24 cellular contexts compared by ENCODE assay signal in the genomic region with DNA sequence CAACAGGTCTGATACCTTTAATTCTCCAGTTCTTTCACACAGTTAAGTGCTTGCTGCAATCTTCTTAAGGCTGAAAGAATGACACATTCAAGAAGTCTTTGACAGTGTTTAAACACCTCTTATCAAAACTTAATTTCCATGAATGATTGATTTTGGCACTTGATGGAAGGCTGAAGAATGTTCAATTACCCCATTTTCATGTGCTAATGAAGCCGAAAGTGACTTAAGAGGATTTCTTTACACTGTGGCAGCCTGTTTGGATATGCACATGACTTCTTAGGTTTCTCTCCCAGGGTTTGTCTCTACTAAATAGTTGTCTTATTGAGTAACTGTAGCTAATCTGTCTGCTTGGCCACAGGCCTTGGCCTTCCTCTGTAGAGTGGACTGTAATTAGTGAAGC.
A peak's percentile ranks its signal among the peaks of the same experiment; 100 is the strongest.
DNase-seq lines count a peak whose midpoint lies in the region; ATAC-seq and TF ChIP-seq lines count a peak whose summit lies in the region.
"Had no signal": no experiment of that assay in that cellular context is flagged by ENCODE, and none has a peak within 500 bp of the region (broad histone marks: within the 10 kb centered on the region; RNA-seq: fewer than 3 reads in every experiment).

No MANE protein-coding gene starts in this region.

- H3K4me3 ChIP-seq in SK-N-SH (ENCODE audit: low read depth in 2 of 2, low read length in 1 of 2) (no peak overlapping the region), choroid plexus epithelial cell (ENCODE audit: low read depth, low read length) (no peak overlapping the region), lung (no peak overlapping the region)
- H3K4me3 ChIP-seq: breast epithelium, colonic mucosa, esophagus muscularis mucosa, tibial artery had no signal

- H3K4me1 ChIP-seq in SK-N-SH (ENCODE audit: control insufficient read depth in 1 of 2, insufficient read depth in 2 of 2, low read depth in 1 of 2, low read length in 1 of 2) (peaks cover 0 to 10% of the 10 kb centered on the region in 2 experiments; a peak in 2 of 4 replicates), lung (ENCODE audit: control insufficient read depth in 2 of 2, insufficient read depth in 2 of 2, low read length in 2 of 2) (no peaks in the 10 kb centered on the region)
- H3K4me1 ChIP-seq: breast epithelium, colonic mucosa, esophagus muscularis mucosa, tibial artery had no signal

- no peaks in the 10 kb centered on the region for H3K9me3 ChIP-seq in SK-N-SH
- no peaks in the 10 kb centered on the region for H3K9me3 ChIP-seq in lung (ENCODE audit: control insufficient read depth in 2 of 2, insufficient read depth in 1 of 2, low read length in 1 of 2)
- H3K9me3 ChIP-seq: breast epithelium, colonic mucosa, esophagus muscularis mucosa, tibial artery had no signal

- TF ChIP-seq EP300 in SK-N-SH (IDR thresholded peaks at IDR 0.05; ENCODE audit: borderline replicate concordance in 1 of 2, low read depth in 1 of 2, low read length in 1 of 2): no peak

- H3K27ac ChIP-seq in SK-N-SH (ENCODE audit: low read depth in 2 of 2, low read length in 1 of 2): no peak overlapping the region
- no peak overlapping the region for H3K27ac ChIP-seq in lung (ENCODE audit: low read depth in 1 of 2, low read length in 1 of 2)
- H3K27ac ChIP-seq: breast epithelium, esophagus muscularis mucosa, tibial artery, VCaP had no signal

- H3K27me3 ChIP-seq in SK-N-SH (ENCODE audit: insufficient read depth) (no peaks in the 10 kb centered on the region), lung (ENCODE audit: control insufficient read depth, insufficient read depth) (no peaks in the 10 kb centered on the region)
- H3K27me3 ChIP-seq: breast epithelium, colonic mucosa had no signal

- no peaks in the 10 kb centered on the region for H4K20me1 ChIP-seq in SK-N-SH (ENCODE audit: insufficient read depth)

- no peak overlapping the region for H2AFZ ChIP-seq in SK-N-SH (ENCODE audit: low read depth)

- no peaks in the 10 kb centered on the region for H3K79me2 ChIP-seq in SK-N-SH (ENCODE audit: insufficient read depth)

- no peak for TF ChIP-seq RAD21 in SK-N-SH (IDR thresholded peaks at IDR 0.05; ENCODE audit: low read length)

- no peak for DNase-seq in SK-N-SH
- DNase-seq in choroid plexus epithelial cell (ENCODE audit: low read depth): peak; percentile 31
- no peak for DNase-seq in lung (ENCODE audit: low spot score)
- DNase-seq in NCI-H446 (lab: John Stamatoyannopoulos, UW): no peak
- no peak for DNase-seq in DMS114 treated with DMSO at 0.1 percent for 48 hours (lab: John Stamatoyannopoulos, UW; ENCODE audit: unreplicated experiment)
- DNase-seq in cerebellum (ENCODE audit: low spot score): no peak
- no peak for DNase-seq in NCI-H1436 treated with DMSO at 0.1 percent for 48 hours (lab: John Stamatoyannopoulos, UW)
- DNase-seq: activated CD4-positive, alpha-beta T cell treated with anti-CD3 and anti-CD28 coated beads, Interleukin-2, amount 10 ng/mL, durations not matched to agents 7 days and 5 days; activated CD8-positive, alpha-beta memory T cell treated with anti-CD3 and anti-CD28 coated beads, Interleukin-2, amount 10 ng/mL, durations not matched to agents 7 days and 5 days; activated naive CD4-positive, alpha-beta T cell treated with Interleukin-2 at 50 U/mL for 16 hours; activated T-cell treated with anti-CD3 and anti-CD28 coated beads, Interleukin-2, amount 50 U/mL, for 72 hours; AML-193; CD8-positive, alpha-beta T cell; colonic mucosa; DMS153; NCI-H1694 treated with DMSO at 0.1 percent for 48 hours; posterior cingulate gyrus; stimulated activated naive CD8-positive, alpha-beta T cell treated with anti-CD3 and anti-CD28 coated beads, Interleukin-15, amount 100 ng/mL, for 72 hours; tibial artery had no signal

- CTCF ChIA-PET in SK-N-SH (lab: Yijun Ruan, JAX): interaction anchor here (0.8 kb wide), 1 partner anchor 13 kb away, joined by 5 read pairs; no protein-coding TSS in a partner anchor

- ATAC-seq in SK-N-SH treated with all-trans-retinoic acid at 6 μM for 48 hours (peak; percentile 43; the same call in 1 of the 3 replicates), lung (ENCODE audit: insufficient read depth, low FRiP score) (peak; percentile 65)
- ATAC-seq: activated CD8-positive, alpha-beta memory T cell treated with anti-CD3 and anti-CD28 coated beads, Interleukin-2, amount 10 ng/mL, durations not matched to agents 7 days and 5 days; activated T-cell treated with anti-CD3 and anti-CD28 coated beads, Interleukin-2, amount 50 U/mL, for 72 hours; CD8-positive, alpha-beta T cell; Right ventricle myocardium inferior; stimulated activated naive CD8-positive, alpha-beta T cell treated with anti-CD3 and anti-CD28 coated beads, Interleukin-15, amount 100 ng/mL, for 72 hours had no signal

- no peaks in the 10 kb centered on the region for H3K36me3 ChIP-seq in SK-N-SH (replicated peaks in 1 of 2; ENCODE audit: control insufficient read depth in 1 of 2, insufficient read depth in 2 of 2, low read length in 1 of 2)
- no peaks in the 10 kb centered on the region for H3K36me3 ChIP-seq in lung (ENCODE audit: control insufficient read depth in 2 of 2, insufficient read depth in 2 of 2, low read length in 2 of 2)
- H3K36me3 ChIP-seq: breast epithelium, colonic mucosa, esophagus muscularis mucosa, tibial artery had no signal

- no peak overlapping the region for H3K4me2 ChIP-seq in SK-N-SH

- TF ChIP-seq CTCF in SK-N-SH (IDR thresholded peaks at IDR 0.05) (no peak), choroid plexus epithelial cell (conservative IDR thresholded peaks at IDR 0.05; ENCODE audit: low read depth, low read length) (no peak), lung (IDR thresholded peaks at IDR 0.05; ENCODE audit: control extremely low read depth, extremely low read depth) (no peak)

- POLR2A ChIA-PET in SK-N-SH (lab: Yijun Ruan, JAX): no interaction called here

- 50% methylated on average over 1 of the region's 1 CpG for WGBS in SK-N-SH (ENCODE audit: low lambda C conversion rate)
- WGBS in lung, 2 donors: 70 to 81% methylated on average over 1 of the region's 1 CpG

- H3K9me2 ChIP-seq in SK-N-SH: no peaks in the 10 kb centered on the region

- H3K9ac ChIP-seq in SK-N-SH: no peak overlapping the region

- H3F3A ChIP-seq in SK-N-SH (replicated peaks; ENCODE audit: insufficient read depth): no peaks in the 10 kb centered on the region

TF ChIP-seq in SK-N-SH treated with all-trans-retinoic acid at 6 μM for 48 hours, 23 proteins besides CTCF, POLR2A, EP300 and RAD21 (continues in another document):
- TF ChIP-seq OSR1 (CRISPR knock-in tag; IDR thresholded peaks at IDR 0.05): no peak
- TF ChIP-seq CSDC2 (CRISPR knock-in tag; IDR thresholded peaks at IDR 0.05): no peak
- TF ChIP-seq, protein P1, sequence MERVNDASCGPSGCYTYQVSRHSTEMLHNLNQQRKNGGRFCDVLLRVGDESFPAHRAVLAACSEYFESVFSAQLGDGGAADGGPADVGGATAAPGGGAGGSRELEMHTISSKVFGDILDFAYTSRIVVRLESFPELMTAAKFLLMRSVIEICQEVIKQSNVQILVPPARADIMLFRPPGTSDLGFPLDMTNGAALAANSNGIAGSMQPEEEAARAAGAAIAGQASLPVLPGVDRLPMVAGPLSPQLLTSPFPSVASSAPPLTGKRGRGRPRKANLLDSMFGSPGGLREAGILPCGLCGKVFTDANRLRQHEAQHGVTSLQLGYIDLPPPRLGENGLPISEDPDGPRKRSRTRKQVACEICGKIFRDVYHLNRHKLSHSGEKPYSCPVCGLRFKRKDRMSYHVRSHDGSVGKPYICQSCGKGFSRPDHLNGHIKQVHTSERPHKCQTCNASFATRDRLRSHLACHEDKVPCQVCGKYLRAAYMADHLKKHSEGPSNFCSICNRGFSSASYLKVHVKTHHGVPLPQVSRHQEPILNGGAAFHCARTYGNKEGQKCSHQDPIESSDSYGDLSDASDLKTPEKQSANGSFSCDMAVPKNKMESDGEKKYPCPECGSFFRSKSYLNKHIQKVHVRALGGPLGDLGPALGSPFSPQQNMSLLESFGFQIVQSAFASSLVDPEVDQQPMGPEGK (CRISPR knock-in tag; IDR thresholded peaks at IDR 0.05; ENCODE audit: borderline replicate concordance): no peak
- TF ChIP-seq ZNF70 (CRISPR knock-in tag; IDR thresholded peaks at IDR 0.05): no peak
- TF ChIP-seq ZFP3 (CRISPR knock-in tag; IDR thresholded peaks at IDR 0.05): no peak

TF ChIP-seq in SK-N-SH, 30 proteins besides CTCF, POLR2A, EP300 and RAD21 (continues in another document):
- TF ChIP-seq, protein P2, sequence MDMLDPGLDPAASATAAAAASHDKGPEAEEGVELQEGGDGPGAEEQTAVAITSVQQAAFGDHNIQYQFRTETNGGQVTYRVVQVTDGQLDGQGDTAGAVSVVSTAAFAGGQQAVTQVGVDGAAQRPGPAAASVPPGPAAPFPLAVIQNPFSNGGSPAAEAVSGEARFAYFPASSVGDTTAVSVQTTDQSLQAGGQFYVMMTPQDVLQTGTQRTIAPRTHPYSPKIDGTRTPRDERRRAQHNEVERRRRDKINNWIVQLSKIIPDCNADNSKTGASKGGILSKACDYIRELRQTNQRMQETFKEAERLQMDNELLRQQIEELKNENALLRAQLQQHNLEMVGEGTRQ (IDR thresholded peaks at IDR 0.05; ENCODE audit: borderline replicate concordance, low read depth, low read length): no peak
- TF ChIP-seq, protein P3, sequence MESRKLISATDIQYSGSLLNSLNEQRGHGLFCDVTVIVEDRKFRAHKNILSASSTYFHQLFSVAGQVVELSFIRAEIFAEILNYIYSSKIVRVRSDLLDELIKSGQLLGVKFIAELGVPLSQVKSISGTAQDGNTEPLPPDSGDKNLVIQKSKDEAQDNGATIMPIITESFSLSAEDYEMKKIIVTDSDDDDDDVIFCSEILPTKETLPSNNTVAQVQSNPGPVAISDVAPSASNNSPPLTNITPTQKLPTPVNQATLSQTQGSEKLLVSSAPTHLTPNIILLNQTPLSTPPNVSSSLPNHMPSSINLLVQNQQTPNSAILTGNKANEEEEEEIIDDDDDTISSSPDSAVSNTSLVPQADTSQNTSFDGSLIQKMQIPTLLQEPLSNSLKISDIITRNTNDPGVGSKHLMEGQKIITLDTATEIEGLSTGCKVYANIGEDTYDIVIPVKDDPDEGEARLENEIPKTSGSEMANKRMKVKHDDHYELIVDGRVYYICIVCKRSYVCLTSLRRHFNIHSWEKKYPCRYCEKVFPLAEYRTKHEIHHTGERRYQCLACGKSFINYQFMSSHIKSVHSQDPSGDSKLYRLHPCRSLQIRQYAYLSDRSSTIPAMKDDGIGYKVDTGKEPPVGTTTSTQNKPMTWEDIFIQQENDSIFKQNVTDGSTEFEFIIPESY (IDR thresholded peaks at IDR 0.05; ENCODE audit: borderline replicate concordance, low read depth): no peak
- TF ChIP-seq, protein P4, sequence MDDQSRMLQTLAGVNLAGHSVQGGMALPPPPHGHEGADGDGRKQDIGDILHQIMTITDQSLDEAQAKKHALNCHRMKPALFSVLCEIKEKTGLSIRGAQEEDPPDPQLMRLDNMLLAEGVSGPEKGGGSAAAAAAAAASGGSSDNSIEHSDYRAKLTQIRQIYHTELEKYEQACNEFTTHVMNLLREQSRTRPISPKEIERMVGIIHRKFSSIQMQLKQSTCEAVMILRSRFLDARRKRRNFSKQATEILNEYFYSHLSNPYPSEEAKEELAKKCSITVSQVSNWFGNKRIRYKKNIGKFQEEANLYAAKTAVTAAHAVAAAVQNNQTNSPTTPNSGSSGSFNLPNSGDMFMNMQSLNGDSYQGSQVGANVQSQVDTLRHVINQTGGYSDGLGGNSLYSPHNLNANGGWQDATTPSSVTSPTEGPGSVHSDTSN (IDR thresholded peaks at IDR 0.05): no peak
- no peak for TF ChIP-seq FOXM1 (IDR thresholded peaks at IDR 0.05; ENCODE audit: low read depth)
